9 cellular contexts compared by ENCODE assay signal in genomic region chr1:28893403-28894102, GRCh38. TPM values are rescaled to one million over a fixed set of nuclear protein-coding genes. Genes with fewer than 3 reads are reported as not detected.
A peak's percentile ranks its signal among the peaks of the same experiment; 100 is the strongest.
DNase-seq lines count a peak whose midpoint lies in the region; ATAC-seq and TF ChIP-seq lines count a peak whose summit lies in the region.
"Had no signal": no experiment of that assay in that cellular context is flagged by ENCODE, and none has a peak within 500 bp of the region (broad histone marks: within the 10 kb centered on the region; RNA-seq: fewer than 3 reads in every experiment).

No MANE protein-coding gene starts in this region.

- H3K27me3 ChIP-seq in cardiac muscle cell (no peaks in the 10 kb centered on the region), right cardiac atrium (ENCODE audit: control insufficient read depth, insufficient read depth) (no peaks in the 10 kb centered on the region)
- H3K27me3 ChIP-seq: pancreas had no signal

- H3K4me3 ChIP-seq in cardiac muscle cell = no peak overlapping the region
- H3K4me3 ChIP-seq in epithelial cell of proximal tubule (ENCODE audit: low read depth, low read length) = no peak overlapping the region
- H3K4me3 ChIP-seq in right cardiac atrium (ENCODE audit: low read length) = no peak overlapping the region
- H3K4me3 ChIP-seq: pancreas had no signal

- H3K9me3 ChIP-seq in cardiac muscle cell (ENCODE audit: low read depth) = no peaks in the 10 kb centered on the region
- H3K9me3 ChIP-seq in right cardiac atrium (ENCODE audit: control insufficient read depth, low read length) = no peaks in the 10 kb centered on the region
- H3K9me3 ChIP-seq: pancreas had no signal

- H3K27ac ChIP-seq in cardiac muscle cell (no peak overlapping the region), right cardiac atrium (ENCODE audit: low read length) (no peak overlapping the region)
- H3K27ac ChIP-seq: pancreas had no signal

- no peaks in the 10 kb centered on the region for H3K36me3 ChIP-seq in cardiac muscle cell
- H3K36me3 ChIP-seq: pancreas had no signal

- ATAC-seq in Right ventricle myocardium inferior = no peak
- no peak for ATAC-seq in right cardiac atrium
- ATAC-seq: pancreas had no signal

- intact Hi-C loops in Right ventricle myocardium inferior (cut with DNase I) (no loop called here), right cardiac atrium (cut with DNase I) (no loop called here)

- WGBS in right cardiac atrium = 79% methylated on average over 8 of the region's 8 CpGs

- no peak for DNase-seq in cardiac muscle cell (ENCODE audit: low read depth in 1 of 2, low spot score in 1 of 2)
- DNase-seq in Right ventricle myocardium inferior (ENCODE audit: missing footprints) = no peak
- DNase-seq in RPMI7951 (ENCODE audit: low read depth) = peak; percentile 59
- no peak for DNase-seq in epithelial cell of proximal tubule (ENCODE audit: low read depth)
- DNase-seq in GM19240 (ENCODE audit: insufficient read length, low spot score) = no peak
- no peak for DNase-seq in cortex of kidney (lab: John Stamatoyannopoulos, UW)
- no peak for DNase-seq in right cardiac atrium
- DNase-seq in NOMO-1 (lab: John Stamatoyannopoulos, UW; ENCODE audit: unreplicated experiment in 2 of 2) = no peak

- TF ChIP-seq CTCF in cardiac muscle cell (IDR thresholded peaks at IDR 0.05; ENCODE audit: low read depth, low read length) (peak; percentile 36), epithelial cell of proximal tubule (conservative IDR thresholded peaks at IDR 0.05; ENCODE audit: low read depth, low read length) (peak; percentile 51)

- peaks cover 9% of the 10 kb centered on the region for H3K4me1 ChIP-seq in cardiac muscle cell (ENCODE audit: low read depth)
- H3K4me1 ChIP-seq in right cardiac atrium (ENCODE audit: control insufficient read depth, insufficient read depth, low read length) = peaks cover 6% of the 10 kb centered on the region

RNA-seq across cellular contexts. Expression of gene EPB41, which starts 20.8 kb away (rescaled TPM):
- total RNA-seq in cardiac muscle cell (35.8 and 50.5 TPM in 2 replicates), Right ventricle myocardium inferior (24.9 TPM), epithelial cell of proximal tubule (15.5 and 16.1 TPM in 2 replicates), right cardiac atrium (10 to 100 TPM; 14.2 to 21.1 (median 18.4) TPM)
- polyA plus RNA-seq in cardiac muscle cell (15.4 and 27.6 TPM in 2 replicates), right cardiac atrium (8.9 TPM)
- 12.1 and 12.8 TPM in 2 replicates for total RNA-seq in RPMI7951 (2014; rRNA removed; shearing (Covaris generic))
